ENCODE assay signal across 2 cellular contexts in genomic region chr2:130230376-130230775, GRCh38. TPM values are rescaled to one million over a fixed set of nuclear protein-coding genes. Genes with fewer than 3 reads are reported as not detected.
"Had no signal": no experiment of that assay in that cellular context is flagged by ENCODE, and none has a peak within 500 bp of the region (broad histone marks: within the 10 kb centered on the region; RNA-seq: fewer than 3 reads in every experiment).

No MANE protein-coding gene starts in this region.

RNA-seq across cellular contexts. Expression of gene TUBA3E, which starts 32.1 kb away (rescaled TPM):
- total RNA-seq: G401, GM12878 had no signal
- polyA plus RNA-seq: GM12878 had no signal
